Comparison of ENCODE assay signal across 9 cellular contexts in the genomic region with DNA sequence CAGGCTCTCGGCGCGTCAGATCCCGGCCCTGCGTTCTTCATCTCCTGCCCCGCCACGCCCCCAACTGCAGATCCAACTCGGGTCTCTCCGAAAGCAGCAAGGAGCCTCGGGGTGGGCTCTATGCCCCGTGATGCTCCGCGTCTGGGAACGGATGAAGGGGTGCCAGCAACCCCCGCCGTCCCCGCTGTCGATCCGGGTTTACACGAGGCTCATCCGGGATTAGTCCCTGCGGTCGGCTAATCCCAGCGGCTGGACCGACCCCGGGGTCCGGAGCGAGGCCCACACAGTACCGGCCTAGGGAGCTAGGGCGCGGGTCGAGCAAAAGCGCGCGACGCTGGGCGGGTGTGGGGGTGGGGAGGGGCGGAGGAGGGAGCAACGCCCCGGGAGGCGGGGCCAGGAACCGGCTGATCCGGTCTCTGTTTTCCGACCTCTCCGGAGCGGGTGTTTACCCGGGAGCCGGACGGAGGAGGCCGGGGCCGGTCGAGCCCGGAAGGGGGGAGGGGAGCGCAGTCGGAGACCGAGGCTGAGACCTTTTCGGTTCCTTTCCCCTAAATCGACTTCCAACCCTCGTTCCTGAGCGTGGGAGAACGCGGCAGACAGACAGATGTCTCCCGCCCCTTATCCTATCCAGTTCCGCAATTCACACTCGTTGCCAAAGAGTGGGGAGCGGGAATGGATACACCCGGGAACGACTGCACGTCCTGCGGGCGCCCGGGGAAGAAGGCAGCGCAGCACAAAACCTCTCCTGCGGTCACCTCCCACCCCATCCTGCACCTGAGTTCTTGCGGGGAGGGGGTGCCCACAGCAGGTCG. TPM values are rescaled to one million over a fixed set of nuclear protein-coding genes. Genes with fewer than 3 reads are reported as not detected.
DNase-seq lines count a peak whose midpoint lies in the region; ATAC-seq and TF ChIP-seq lines count a peak whose summit lies in the region.
"Had no signal": no experiment of that assay in that cellular context is flagged by ENCODE, and none has a peak within 500 bp of the region (broad histone marks: within the 10 kb centered on the region; RNA-seq: fewer than 3 reads in every experiment).

No MANE protein-coding gene starts in this region.

- WGBS in endodermal cell (ENCODE audit: insufficient coverage in 1 of 2, insufficient read length in 1 of 2), 2 experiments, result 0% methylated on average over 15 to 76 of the region's 76 CpGs

- H3K9ac ChIP-seq in endodermal cell (ENCODE audit: extremely low read depth, low read length, poor library complexity, severe bottlenecking), result peak overlapping the region; percentile 82

- DNase-seq in Ammon's horn (ENCODE audit: low spot score) (peak; percentile 84), NCI-H82 treated with DMSO at 0.1 percent for 48 hours (lab: John Stamatoyannopoulos, UW; ENCODE audit: unreplicated experiment) (peak; percentile 56), endodermal cell (peak; percentile 96), mesothelial cell of epicardium (ENCODE audit: low spot score in 2 of 2, unreplicated experiment in 2 of 2) (peak; percentile 79 to 89)
- peak; percentile 20 for DNase-seq in activated CD8-positive, alpha-beta memory T cell treated with anti-CD3 and anti-CD28 coated beads, Interleukin-2, amount 50 U/mL, for 1 hour (ENCODE audit: extremely low read depth)
- peak; percentile 15 to 35 for DNase-seq in stimulated activated CD8-positive, alpha-beta memory T cell treated with anti-CD3 and anti-CD28 coated beads, Interleukin-15, amount 100 ng/mL, for 4 hours (ENCODE audit: low read depth in 2 of 2)

- peaks cover 53% of the 10 kb centered on the region for H3K4me1 Mint-ChIP-seq in endodermal cell
- H3K4me1 Mint-ChIP-seq in mesothelial cell of epicardium, result peaks cover 19% of the 10 kb centered on the region

- peak overlapping the region; percentile 79 for H3K27ac ChIP-seq in endodermal cell (ENCODE audit: low read depth, low read length)

- peak; percentile 67 for ATAC-seq in HG03442 (IDR thresholded peaks at IDR 0.05; ENCODE audit: unreplicated experiment)

- peaks cover 8% of the 10 kb centered on the region for H3K36me3 ChIP-seq in endodermal cell (ENCODE audit: control insufficient read depth, insufficient read depth, low read length)

- H3K27ac Mint-ChIP-seq in endodermal cell (peak overlapping the region; percentile 95), mesothelial cell of epicardium (peak overlapping the region; percentile 96)

- H3K9me3 ChIP-seq in endodermal cell (ENCODE audit: control insufficient read depth, low read length), result no peaks in the 10 kb centered on the region

- H3K4me3 ChIP-seq in endodermal cell (ENCODE audit: low read length), result peak overlapping the region; percentile 85

- no peaks in the 10 kb centered on the region for H3K27me3 ChIP-seq in endodermal cell (ENCODE audit: control insufficient read depth, insufficient read depth, low read length, poor library complexity, severe bottlenecking)

- H3K4me3 Mint-ChIP-seq in endodermal cell, result peak overlapping the region; percentile 72
- H3K4me3 Mint-ChIP-seq in mesothelial cell of epicardium, result peak overlapping the region; percentile 81

- peak; percentile 52 for TF ChIP-seq POLR2A in GM19193 (IDR thresholded peaks at IDR 0.05; ENCODE audit: extremely low read depth, insufficient read depth, insufficient read length)

- H3K4me1 ChIP-seq in endodermal cell (ENCODE audit: control insufficient read depth, insufficient read depth, low read length), result peaks cover 4% of the 10 kb centered on the region

- H3K27me3 Mint-ChIP-seq in endodermal cell (ENCODE audit: insufficient read depth) (no peaks in the 10 kb centered on the region), mesothelial cell of epicardium (ENCODE audit: low read depth) (no peaks in the 10 kb centered on the region)

- H3K36me3 Mint-ChIP-seq in endodermal cell (ENCODE audit: low read depth), result peaks cover 10% of the 10 kb centered on the region
- no peaks in the 10 kb centered on the region for H3K36me3 Mint-ChIP-seq in mesothelial cell of epicardium

- TF ChIP-seq CTCF in endodermal cell (conservative IDR thresholded peaks at IDR 0.05) (peak; percentile 32), mesothelial cell of epicardium (IDR thresholded peaks at IDR 0.05; ENCODE audit: unreplicated experiment) (no peak)

- H3K9me3 Mint-ChIP-seq in endodermal cell (no peaks in the 10 kb centered on the region), mesothelial cell of epicardium (no peaks in the 10 kb centered on the region)

RNA-seq across cellular contexts. Expression of a gene that starts 28.6 kb away (rescaled TPM):
- total RNA-seq in endodermal cell, result 10 to 100 TPM; 45.4 to 69.7 TPM
- polyA plus RNA-seq in endodermal cell (2013, experiment 1 of 2), result 17.2 TPM
- polyA plus RNA-seq in endodermal cell (2013, experiment 2 of 2), result 13.5 TPM
- 5.1 to 6.1 TPM (median 5.4 TPM) in 3 replicates for total RNA-seq in mesothelial cell of epicardium
- total RNA-seq: activated CD8-positive, alpha-beta memory T cell treated with anti-CD3 and anti-CD28 coated beads for 36 hours had no signal

Comparison
In these comparisons a context has a peak if more than half of its experiments do, and no peak if none do; other contexts are left out.
1. Peak in every context shown above with its lines: DNase-seq, ATAC-seq, H3K4me3 ChIP-seq and H3K27ac ChIP-seq.
2. DNase-seq: peak in every context shown above with its lines; median percentile 96 in endodermal cell; 84 in Ammon's horn; 84 in mesothelial cell of epicardium; 56 in NCI-H82 treated with DMSO at 0.1 percent for 48 hours; 25 in stimulated activated CD8-positive, alpha-beta memory T cell treated with anti-CD3 and anti-CD28 coated beads, Interleukin-15, amount 100 ng/mL, for 4 hours; 20 in activated CD8-positive, alpha-beta memory T cell treated with anti-CD3 and anti-CD28 coated beads, Interleukin-2, amount 50 U/mL, for 1 hour.